ENCODE assay signal across 8 cellular contexts in genomic region chr15:78149068-78149804, GRCh38. TPM values are rescaled to one million over a fixed set of nuclear protein-coding genes. Genes with fewer than 3 reads are reported as not detected.
DNase-seq lines count a peak whose midpoint lies in the region; ATAC-seq, FAIRE-seq and TF ChIP-seq lines count a peak whose summit lies in the region.

Gene IDH3A, plus strand, starts transcription at chr15:78149362. Its CDS starts 42 bp downstream, at chr15:78149404.

- H3K9me3 ChIP-seq in ascending aorta: no peaks in the 10 kb centered on the region
- H3K9me3 ChIP-seq in right cardiac atrium (ENCODE audit: control insufficient read depth, low read length): no peaks in the 10 kb centered on the region
- H3K9me3 ChIP-seq in uterus: no peaks in the 10 kb centered on the region

- H3K36me3 ChIP-seq in ascending aorta: no peaks in the 10 kb centered on the region
- H3K36me3 ChIP-seq in uterus: no peaks in the 10 kb centered on the region

- no peaks in the 10 kb centered on the region for H3K27me3 ChIP-seq in ascending aorta
- H3K27me3 ChIP-seq in right cardiac atrium (ENCODE audit: control insufficient read depth, insufficient read depth): no peaks in the 10 kb centered on the region
- H3K27me3 ChIP-seq in uterus: no peaks in the 10 kb centered on the region

- TF ChIP-seq POLR2A in uterus (IDR thresholded peaks at IDR 0.05): peak; percentile 76 to 90

- peak; percentile 93 for FAIRE-seq in GM18507 (lab: Jason Lieb, UNC)

- H3K4me3 ChIP-seq in ascending aorta (peak within 1 kb of the TSS; percentile 79 to 90), right cardiac atrium (ENCODE audit: low read length) (peak within 1 kb of the TSS; percentile 93), uterus (peak within 1 kb of the TSS; percentile 54 to 75)

- peak within 1 kb of the TSS; percentile 97 for H3K4me3 Mint-ChIP-seq in T-helper 2 cell treated with Interferon-gamma antibody and Interleukin-4, amounts not matched to agents 5 μg/mL and 100 μg/mL, for 36 hours

- ATAC-seq in HG02973 (IDR thresholded peaks at IDR 0.05; ENCODE audit: unreplicated experiment) (peak; percentile 74), right cardiac atrium (peak; percentile 98)

- H3K27ac ChIP-seq in ascending aorta (peak within 1 kb of the TSS; percentile 81 to 87), right cardiac atrium (ENCODE audit: low read length) (peak within 1 kb of the TSS; percentile 98), uterus (peak within 1 kb of the TSS; percentile 76 to 84)

- H3K36me3 Mint-ChIP-seq in T-helper 2 cell treated with Interferon-gamma antibody and Interleukin-4, amounts not matched to agents 5 μg/mL and 100 μg/mL, for 36 hours (ENCODE audit: low read depth): peaks cover 15% of the 10 kb centered on the region

- DNase-seq in GM18507 (ENCODE audit: extremely low spot score, insufficient read length, low read depth) (peak; percentile 94), NCI-H2029 (lab: John Stamatoyannopoulos, UW) (peak; percentile 83), ascending aorta (ENCODE audit: low spot score in 2 of 2) (peak; percentile 91 to 99), right cardiac atrium (peak; percentile 100), putamen (ENCODE audit: low spot score) (peak; percentile 98), uterus (peak; percentile 99 to 100)
- DNase-seq in T-helper 2 cell treated with Interferon-gamma antibody and Interleukin-4, amounts not matched to agents 5 μg/mL and 100 μg/mL, for 36 hours (ENCODE audit: low spot score): peak; percentile 98

- H3K9me3 Mint-ChIP-seq in T-helper 2 cell treated with Interferon-gamma antibody and Interleukin-4, amounts not matched to agents 5 μg/mL and 100 μg/mL, for 36 hours: no peaks in the 10 kb centered on the region

- intact Hi-C loops in ascending aorta (cut with DNase I): loop anchor here (1.0 to 5.0 kb wide), 5 partner anchors 18 to 358 kb away; partner anchors contain the start of genes CIB2, DNAJA4, HYKK and TBC1D2B
- intact Hi-C loops in right cardiac atrium (cut with DNase I): no loop called here
- intact Hi-C loops in uterus (cut with DNase I; ENCODE audit: low total_unique reads): no loop called here

- WGBS in right cardiac atrium: under 1% methylated on average over 79 of the region's 79 CpGs

- TF ChIP-seq CTCF in ascending aorta (IDR thresholded peaks at IDR 0.05): no peak
- TF ChIP-seq CTCF in uterus (IDR thresholded peaks at IDR 0.05): no peak

- H3K4me1 ChIP-seq in ascending aorta: peaks cover 5 to 14% of the 10 kb centered on the region in 2 donors
- peaks cover 7% of the 10 kb centered on the region for H3K4me1 ChIP-seq in right cardiac atrium (ENCODE audit: control insufficient read depth, insufficient read depth, low read length)
- H3K4me1 ChIP-seq in uterus: peaks cover 0 to 5% of the 10 kb centered on the region in 2 donors

- peak within 1 kb of the TSS; percentile 93 for H3K27ac Mint-ChIP-seq in T-helper 2 cell treated with Interferon-gamma antibody and Interleukin-4, amounts not matched to agents 5 μg/mL and 100 μg/mL, for 36 hours

- peaks cover 44% of the 10 kb centered on the region for H3K4me1 Mint-ChIP-seq in T-helper 2 cell treated with Interferon-gamma antibody and Interleukin-4, amounts not matched to agents 5 μg/mL and 100 μg/mL, for 36 hours (ENCODE audit: low read depth)

- H3K27me3 Mint-ChIP-seq in T-helper 2 cell treated with Interferon-gamma antibody and Interleukin-4, amounts not matched to agents 5 μg/mL and 100 μg/mL, for 36 hours (ENCODE audit: low read depth): no peaks in the 10 kb centered on the region

RNA-seq across cellular contexts. Expression of gene IDH3A, which starts in this region (rescaled TPM):
- total RNA-seq in ascending aorta: 17.7 TPM
- total RNA-seq in right cardiac atrium: 100 to 1,000 TPM; 288 to 523 (median 472) TPM
- 193 TPM for polyA plus RNA-seq in right cardiac atrium
- 100 to 1,000 TPM in 1 of 4 donors, 10 to 100 TPM in 3; 60.1 to 118 (median 86.4) TPM for total RNA-seq in uterus

Comparison
In these comparisons a context has a peak if more than half of its experiments do, and no peak if none do; other contexts are left out.
1. Peak in every context shown above with its lines: DNase-seq, ATAC-seq, H3K4me3 ChIP-seq and H3K27ac ChIP-seq.